Comparison of ENCODE assay signal across 17 cellular contexts in the genomic region with DNA sequence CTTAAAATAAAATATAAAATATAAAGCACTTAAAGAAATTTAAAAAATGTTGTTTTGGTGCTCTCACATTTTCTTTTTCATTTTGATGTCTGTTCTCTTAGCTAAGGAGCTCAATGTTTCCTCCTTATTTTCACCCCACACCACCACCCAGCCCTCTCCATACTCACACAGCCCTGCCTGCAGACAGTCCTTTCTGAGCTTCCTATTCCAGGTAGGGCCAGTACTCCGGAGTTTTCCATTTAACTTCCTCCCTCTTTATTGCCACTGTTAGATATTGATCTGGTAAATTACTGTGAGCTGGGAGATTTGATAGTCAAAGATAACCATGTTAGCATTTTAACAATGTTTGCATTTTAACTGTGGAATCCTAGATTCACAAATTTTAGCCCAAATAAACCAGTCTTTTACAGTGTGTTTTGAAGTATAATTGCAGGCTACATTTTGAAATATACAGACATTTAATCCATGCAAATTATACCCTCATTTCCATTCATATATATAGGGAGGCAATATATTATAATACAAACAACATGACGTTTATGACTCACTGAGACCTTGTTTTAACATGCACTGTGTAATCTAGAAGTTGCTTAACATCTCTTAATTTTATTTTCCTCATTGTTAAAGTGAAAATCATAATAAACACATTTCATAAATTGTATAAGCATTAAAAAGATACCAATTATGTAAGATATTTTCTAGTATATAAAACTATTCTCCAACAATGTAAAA.
A peak's percentile ranks its signal among the peaks of the same experiment; 100 is the strongest.
DNase-seq lines count a peak whose midpoint lies in the region; ATAC-seq, FAIRE-seq and TF ChIP-seq lines count a peak whose summit lies in the region.
"Had no signal": no experiment of that assay in that cellular context is flagged by ENCODE, and none has a peak within 500 bp of the region (broad histone marks: within the 10 kb centered on the region; RNA-seq: fewer than 3 reads in every experiment).

No MANE protein-coding gene starts in this region.

- no peaks in the 10 kb centered on the region for H3K9me3 ChIP-seq in HEK293 (ENCODE audit: control insufficient read depth, insufficient read depth, low read depth, low read length)
- H3K9me3 ChIP-seq in right cardiac atrium (ENCODE audit: control insufficient read depth, low read length) = no peaks in the 10 kb centered on the region
- H3K9me3 ChIP-seq: HAP-1 had no signal

- H3K4me1 ChIP-seq in HEK293 (ENCODE audit: control insufficient read depth, insufficient read depth, low read length) (peaks cover 3% of the 10 kb centered on the region; the same call in 1 of the 2 replicates), mesendoderm (ENCODE audit: control insufficient read depth, low read depth, low read length) (no peaks in the 10 kb centered on the region), right cardiac atrium (ENCODE audit: control insufficient read depth, insufficient read depth, low read length) (no peaks in the 10 kb centered on the region)
- H3K4me1 ChIP-seq: HAP-1 had no signal

- H3K4ac ChIP-seq in mesendoderm (ENCODE audit: low read depth, low read length) = no peak overlapping the region

- H3K27me3 ChIP-seq in bronchial epithelial cell (ENCODE audit: control insufficient read depth, insufficient read depth, low read length) = no peaks in the 10 kb centered on the region
- H3K27me3 ChIP-seq in mesendoderm (ENCODE audit: insufficient read depth, low read length, poor library complexity) = no peaks in the 10 kb centered on the region
- no peaks in the 10 kb centered on the region for H3K27me3 ChIP-seq in right cardiac atrium (ENCODE audit: control insufficient read depth, insufficient read depth)

- H3K4me2 ChIP-seq in mesendoderm (ENCODE audit: low read length) = no peak overlapping the region
- H3K4me2 ChIP-seq: PC-9 had no signal

- DNase-seq in NCI-H69 (lab: John Stamatoyannopoulos, UW) (peak; percentile 73), bronchial epithelial cell (ENCODE audit: low read depth) (peak; percentile 81), mesendoderm (peak; percentile 22), left lobe of liver (ENCODE audit: low spot score) (no peak), right cardiac atrium (no peak)
- no peak for DNase-seq in activated CD4-positive, alpha-beta memory T cell treated with anti-CD3 and anti-CD28 coated beads, Interleukin-2, amount 10 ng/mL, durations not matched to agents 7 days and 5 days
- DNase-seq: CD4-positive, alpha-beta T cell; DMS53; NCI-H1417 treated with DMSO at 0.1 percent for 48 hours; NCI-H2029 treated with DMSO at 0.1 percent for 48 hours; NCI-H2171 treated with DMSO at 0.1 percent for 48 hours; PC-9 had no signal

- no peak overlapping the region for H4K8ac ChIP-seq in mesendoderm (ENCODE audit: low read depth, low read length)

- WGBS in mesendoderm (ENCODE audit: extremely low coverage, insufficient coverage, low lambda C conversion rate) = no CpG with 5 or more reads among the region's 2 CpGs
- 72% methylated on average over 2 of the region's 2 CpGs for WGBS in right cardiac atrium

- no peak overlapping the region for H3K23ac ChIP-seq in mesendoderm (ENCODE audit: low read length)

- no peak overlapping the region for H2BK5ac ChIP-seq in mesendoderm (ENCODE audit: low read length)

- no peak overlapping the region for H2BK120ac ChIP-seq in mesendoderm (ENCODE audit: low read depth, low read length)

- ATAC-seq in left lobe of liver = no peak
- no peak for ATAC-seq in right cardiac atrium
- ATAC-seq in HG03135 (IDR thresholded peaks at IDR 0.05; ENCODE audit: unreplicated experiment) = no peak
- ATAC-seq: Right ventricle myocardium inferior had no signal

- H3K27me3 Mint-ChIP-seq in activated CD4-positive, alpha-beta memory T cell treated with anti-CD3 and anti-CD28 coated beads, Interleukin-2, amount 10 ng/mL, durations not matched to agents 7 days and 5 days = no peaks in the 10 kb centered on the region
- H3K27me3 Mint-ChIP-seq: B cell; CD4-positive, alpha-beta T cell had no signal

- H3K79me2 ChIP-seq in mesendoderm (ENCODE audit: control insufficient read depth, insufficient read depth, low read length) = no peaks in the 10 kb centered on the region

- peaks cover 2% of the 10 kb centered on the region for H3K9me3 Mint-ChIP-seq in activated CD4-positive, alpha-beta memory T cell treated with anti-CD3 and anti-CD28 coated beads, Interleukin-2, amount 10 ng/mL, durations not matched to agents 7 days and 5 days

- H3K4me3 Mint-ChIP-seq in activated CD4-positive, alpha-beta memory T cell treated with anti-CD3 and anti-CD28 coated beads, Interleukin-2, amount 10 ng/mL, durations not matched to agents 7 days and 5 days = no peak overlapping the region
- H3K4me3 Mint-ChIP-seq: B cell; CD4-positive, alpha-beta T cell had no signal

- H3K18ac ChIP-seq in mesendoderm (ENCODE audit: low read length) = no peak overlapping the region

- H3K27ac ChIP-seq in HEK293 (ENCODE audit: extremely low read depth, low read depth, low read length) (no peak overlapping the region), mesendoderm (ENCODE audit: low read depth, low read length) (no peak overlapping the region), right cardiac atrium (ENCODE audit: low read length) (no peak overlapping the region)
- H3K27ac ChIP-seq: PC-9 had no signal

- no peak overlapping the region for H2AK5ac ChIP-seq in mesendoderm (ENCODE audit: low read length)

- H3K4me3 ChIP-seq in HEK293 (ENCODE audit: low read depth, low read length) (no peak overlapping the region), bronchial epithelial cell (ENCODE audit: low read depth, low read length) (no peak overlapping the region), mesendoderm (ENCODE audit: low read length) (no peak overlapping the region), right cardiac atrium (ENCODE audit: low read length) (no peak overlapping the region)
- H3K4me3 ChIP-seq: HAP-1, PC-9 had no signal

- no peak overlapping the region for H3K27ac Mint-ChIP-seq in activated CD4-positive, alpha-beta memory T cell treated with anti-CD3 and anti-CD28 coated beads, Interleukin-2, amount 10 ng/mL, durations not matched to agents 7 days and 5 days
- H3K27ac Mint-ChIP-seq: B cell; CD4-positive, alpha-beta T cell had no signal

- no peaks in the 10 kb centered on the region for H3K79me1 ChIP-seq in mesendoderm (ENCODE audit: low read length)

- H3K36me3 Mint-ChIP-seq in activated CD4-positive, alpha-beta memory T cell treated with anti-CD3 and anti-CD28 coated beads, Interleukin-2, amount 10 ng/mL, durations not matched to agents 7 days and 5 days (ENCODE audit: low read depth) = no peaks in the 10 kb centered on the region

- H3K36me3 ChIP-seq in HEK293 (ENCODE audit: control insufficient read depth in 2 of 2, insufficient read depth in 1 of 2, low read length in 2 of 2) = no peaks in the 10 kb centered on the region
- no peaks in the 10 kb centered on the region for H3K36me3 ChIP-seq in bronchial epithelial cell (ENCODE audit: control insufficient read depth, insufficient read depth, low read length)
- H3K36me3 ChIP-seq in mesendoderm (ENCODE audit: control insufficient read depth, insufficient read depth, low read length) = no peaks in the 10 kb centered on the region
- H3K36me3 ChIP-seq: HAP-1 had no signal

- H3K56ac ChIP-seq in mesendoderm (ENCODE audit: low read length) = no peak overlapping the region

- no peak for FAIRE-seq in bronchial epithelial cell (lab: Jason Lieb, UNC)

- no peak overlapping the region for H4K5ac ChIP-seq in mesendoderm (ENCODE audit: low read length)

- H3K4me1 Mint-ChIP-seq in activated CD4-positive, alpha-beta memory T cell treated with anti-CD3 and anti-CD28 coated beads, Interleukin-2, amount 10 ng/mL, durations not matched to agents 7 days and 5 days = no peaks in the 10 kb centered on the region
- H3K4me1 Mint-ChIP-seq: B cell had no signal

- POLR2A ChIA-PET in HEK293 (lab: Yijun Ruan, JAX) = no interaction called here
- POLR2A ChIA-PET in activated CD4-positive, alpha-beta memory T cell treated with anti-CD3 and anti-CD28 coated beads, Interleukin-2, amount 10 ng/mL, durations not matched to agents 7 days and 5 days (lab: Charles Lee) = no interaction called here

- no peak for TF ChIP-seq CTCF in HEK293 (tag by site-specific recombination; IDR thresholded peaks at IDR 0.05)
- no peak for TF ChIP-seq CTCF in bronchial epithelial cell (IDR thresholded peaks at IDR 0.05; ENCODE audit: insufficient read depth, low read length, severe bottlenecking)

- CTCF ChIA-PET in HEK293 (lab: Yijun Ruan, JAX) = no interaction called here
- CTCF ChIA-PET in activated CD4-positive, alpha-beta memory T cell treated with anti-CD3 and anti-CD28 coated beads, Interleukin-2, amount 10 ng/mL, durations not matched to agents 7 days and 5 days (lab: Charles Lee) = no interaction called here

- intact Hi-C loops in right cardiac atrium (cut with DNase I) = no loop called here

- H2BK15ac ChIP-seq in mesendoderm (replicated peaks; ENCODE audit: low read depth) = no peak overlapping the region

- no peak overlapping the region for H3K9ac ChIP-seq in mesendoderm (ENCODE audit: low read length)

TF ChIP-seq in HEK293, 187 proteins besides CTCF, POLR2A, EP300 and RAD21:
- TF ChIP-seq ZFP69B (tag by site-specific recombination; IDR thresholded peaks at IDR 0.05) = no peak
- 0 out of 2 replicates have a peak, but pooled peaks have one; percentile 53 for TF ChIP-seq SP7 (tag by site-specific recombination; IDR thresholded peaks at IDR 0.05)

Comparison
In these comparisons a context has a peak if more than half of its experiments do, and no peak if none do; other contexts are left out.
1. DNase-seq: peak in NCI-H69 (single experiment), bronchial epithelial cell (single experiment) and mesendoderm (single experiment); none in left lobe of liver (single experiment), right cardiac atrium (0 of 3) and activated CD4-positive, alpha-beta memory T cell treated with anti-CD3 and anti-CD28 coated beads, Interleukin-2, amount 10 ng/mL, durations not matched to agents 7 days and 5 days (single experiment).